8 cellular contexts compared by ENCODE assay signal in genomic region chrX:101595739-101596419, GRCh38. TPM values are rescaled to one million over a fixed set of nuclear protein-coding genes. Genes with fewer than 3 reads are reported as not detected.
DNase-seq lines count a peak whose midpoint lies in the region; ATAC-seq and TF ChIP-seq lines count a peak whose summit lies in the region.

No MANE protein-coding gene starts in this region.

- DNase-seq in DMS 273 (lab: John Stamatoyannopoulos, UW; ENCODE audit: unreplicated experiment): peak; percentile 74
- no peak for DNase-seq in DMS 273 treated with DMSO at 0.1 percent for 48 hours (lab: John Stamatoyannopoulos, UW)
- DNase-seq in NCI-H345 treated with DMSO at 0.1 percent for 48 hours (lab: John Stamatoyannopoulos, UW; ENCODE audit: unreplicated experiment): peak; percentile 7
- DNase-seq in activated CD8-positive, alpha-beta T cell treated with anti-CD3 and anti-CD28 coated beads for 36 hours: peak; percentile 23
- DNase-seq in glomerular endothelial cell (ENCODE audit: extremely low read depth, low read depth, low spot score): peak; percentile 31
- no peak for DNase-seq in progenitor cell of endocrine pancreas (ENCODE audit: low spot score, unreplicated experiment)

- CTCF ChIA-PET in activated CD8-positive, alpha-beta T cell treated with anti-CD3 and anti-CD28 coated beads for 36 hours (lab: Charles Lee): interaction anchor here (0.8 to 1.4 kb wide), 5 partner anchors 12 to 336 kb away, joined by 3 to 6 read pairs (median 4); partner anchors contain the start of gene ZMAT1

- no peaks in the 10 kb centered on the region for H3K9me3 Mint-ChIP-seq in activated CD8-positive, alpha-beta T cell treated with anti-CD3 and anti-CD28 coated beads for 36 hours
- H3K9me3 Mint-ChIP-seq in progenitor cell of endocrine pancreas (ENCODE audit: low read depth): peaks cover 22% of the 10 kb centered on the region

- ATAC-seq in GM19328 (IDR thresholded peaks at IDR 0.05; ENCODE audit: unreplicated experiment): peak; percentile 96
- ATAC-seq in HG03139 (IDR thresholded peaks at IDR 0.05; ENCODE audit: unreplicated experiment): peak; percentile 99
- ATAC-seq in activated CD8-positive, alpha-beta T cell treated with anti-CD3 and anti-CD28 coated beads for 36 hours: peak; percentile 80

- peaks cover 7% of the 10 kb centered on the region for H3K27me3 Mint-ChIP-seq in activated CD8-positive, alpha-beta T cell treated with anti-CD3 and anti-CD28 coated beads for 36 hours
- peaks cover 3% of the 10 kb centered on the region for H3K27me3 Mint-ChIP-seq in progenitor cell of endocrine pancreas

- POLR2A ChIA-PET in activated CD8-positive, alpha-beta T cell treated with anti-CD3 and anti-CD28 coated beads for 36 hours (lab: Charles Lee): no interaction called here

- TF ChIP-seq CTCF in activated CD8-positive, alpha-beta T cell treated with anti-CD3 and anti-CD28 coated beads for 36 hours (IDR thresholded peaks at IDR 0.05): peak; percentile 40
- peak; percentile 66 for TF ChIP-seq CTCF in progenitor cell of endocrine pancreas (IDR thresholded peaks at IDR 0.05; ENCODE audit: unreplicated experiment)

- H3K36me3 Mint-ChIP-seq in activated CD8-positive, alpha-beta T cell treated with anti-CD3 and anti-CD28 coated beads for 36 hours (ENCODE audit: low read depth): no peaks in the 10 kb centered on the region
- H3K36me3 Mint-ChIP-seq in progenitor cell of endocrine pancreas (ENCODE audit: insufficient read depth): no peaks in the 10 kb centered on the region

- intact Hi-C loops in activated CD8-positive, alpha-beta T cell treated with anti-CD3 and anti-CD28 coated beads for 36 hours (cut with micrococcal nuclease): loop anchor here (5.0 to 10.0 kb wide), 2 partner anchors 181 to 201 kb away; no protein-coding TSS in a partner anchor

- H3K27ac Mint-ChIP-seq in activated CD8-positive, alpha-beta T cell treated with anti-CD3 and anti-CD28 coated beads for 36 hours: no peak overlapping the region
- no peak overlapping the region for H3K27ac Mint-ChIP-seq in progenitor cell of endocrine pancreas

- H3K4me3 Mint-ChIP-seq in activated CD8-positive, alpha-beta T cell treated with anti-CD3 and anti-CD28 coated beads for 36 hours: no peak overlapping the region
- H3K4me3 Mint-ChIP-seq in progenitor cell of endocrine pancreas (ENCODE audit: low read depth): no peak overlapping the region

- H3K4me1 Mint-ChIP-seq in activated CD8-positive, alpha-beta T cell treated with anti-CD3 and anti-CD28 coated beads for 36 hours (ENCODE audit: low read depth): no peaks in the 10 kb centered on the region
- no peaks in the 10 kb centered on the region for H3K4me1 Mint-ChIP-seq in progenitor cell of endocrine pancreas (ENCODE audit: low read depth)

RNA-seq across cellular contexts. Expression of gene ARMCX6, which starts 21.9 kb away (rescaled TPM):
- total RNA-seq in activated CD8-positive, alpha-beta T cell treated with anti-CD3 and anti-CD28 coated beads for 36 hours: 10 to 100 TPM; 41.7 to 41.8 TPM
- total RNA-seq in glomerular endothelial cell: 54.2 and 57.6 TPM in 2 replicates
- 77.1 and 84.0 TPM in 2 replicates for total RNA-seq in progenitor cell of endocrine pancreas

RNA-seq across cellular contexts. Expression of gene ARMCX3, which starts 27.1 kb away (rescaled TPM):
- 10 to 100 TPM; 26.5 to 28.3 TPM for total RNA-seq in activated CD8-positive, alpha-beta T cell treated with anti-CD3 and anti-CD28 coated beads for 36 hours
- 54.4 and 56.8 TPM in 2 replicates for total RNA-seq in glomerular endothelial cell
- 64.7 and 70.4 TPM in 2 replicates for total RNA-seq in progenitor cell of endocrine pancreas

RNA-seq across cellular contexts. Expression of gene ARMCX1, which starts 45.5 kb away (rescaled TPM):
- 1 to 10 TPM; 3.9 to 4.7 TPM for total RNA-seq in activated CD8-positive, alpha-beta T cell treated with anti-CD3 and anti-CD28 coated beads for 36 hours
- total RNA-seq in glomerular endothelial cell (17.8 and 25.7 TPM in 2 replicates), progenitor cell of endocrine pancreas (29.6 and 31.6 TPM in 2 replicates)

Comparison
In these comparisons a context has a peak if more than half of its experiments do, and no peak if none do; other contexts are left out.
1. DNase-seq: peak in DMS 273 (single experiment), NCI-H345 treated with DMSO at 0.1 percent for 48 hours (single experiment), activated CD8-positive, alpha-beta T cell treated with anti-CD3 and anti-CD28 coated beads for 36 hours (single experiment) and glomerular endothelial cell (single experiment); none in DMS 273 treated with DMSO at 0.1 percent for 48 hours (single experiment) and progenitor cell of endocrine pancreas (single experiment).
2. Peak in every context shown above with its lines, with median percentiles within 50 percentile points of each other: ATAC-seq.